ENCODE assay signal across 3 cellular contexts in genomic region chr11:9581556-9582161, GRCh38.
TF ChIP-seq lines count a peak whose summit lies in the region.

No MANE protein-coding gene starts in this region.

TF ChIP-seq in IMR-90, 13 proteins besides CTCF, POLR2A, EP300 and RAD21:
- TF ChIP-seq MXI1 (IDR thresholded peaks at IDR 0.05; ENCODE audit: borderline replicate concordance, low read depth, low read length), result no peak
- TF ChIP-seq ELK1 (IDR thresholded peaks at IDR 0.05; ENCODE audit: borderline replicate concordance, low read depth, low read length), result no peak
- no peak for TF ChIP-seq NFE2L2 (IDR thresholded peaks at IDR 0.05; ENCODE audit: low read depth, low read length)
- no peak for TF ChIP-seq USF2 (IDR thresholded peaks at IDR 0.05; ENCODE audit: low read depth, low read length)
- TF ChIP-seq MAFK (IDR thresholded peaks at IDR 0.05; ENCODE audit: low read depth, low read length), result no peak
- TF ChIP-seq CEBPB (IDR thresholded peaks at IDR 0.05; ENCODE audit: low read depth, low read length), result no peak
- no peak for TF ChIP-seq SMC3 (IDR thresholded peaks at IDR 0.05; ENCODE audit: low read depth, low read length)
- no peak for TF ChIP-seq MAZ (IDR thresholded peaks at IDR 0.05; ENCODE audit: borderline replicate concordance, low read depth, low read length)
- TF ChIP-seq BHLHE40 (IDR thresholded peaks at IDR 0.05; ENCODE audit: low read depth, low read length), result no peak
- no peak for TF ChIP-seq RCOR1 (IDR thresholded peaks at IDR 0.05; ENCODE audit: insufficient replicate concordance, low read length)
- TF ChIP-seq CHD1 (IDR thresholded peaks at IDR 0.05; ENCODE audit: low read depth, low read length), result no peak
- no peak for TF ChIP-seq FOS (IDR thresholded peaks at IDR 0.05; ENCODE audit: low read depth, low read length)
- no peak for TF ChIP-seq RFX5 (IDR thresholded peaks at IDR 0.05; ENCODE audit: low read depth, low read length)
TF ChIP-seq in IMR-90: peak in this region for 0.

TF ChIP-seq in K562, 482 proteins besides CTCF, POLR2A, EP300 and RAD21:
- TF ChIP-seq MCM2 (IDR thresholded peaks at IDR 0.05; ENCODE audit: low read depth) (no peak), ZC3H11A (IDR thresholded peaks at IDR 0.05; ENCODE audit: low read depth, low read length) (no peak), LARP7 (IDR thresholded peaks at IDR 0.05) (no peak), MAZ (CRISPR knock-in tag; conservative IDR thresholded peaks at IDR 0.05 in 1 of 2, IDR thresholded peaks at IDR 0.05 in 1 of 2) (no peak), RBFOX2 (IDR thresholded peaks at IDR 0.05; ENCODE audit: low read depth, low read length) (peak; percentile 57), KDM2B (CRISPR knock-in tag; IDR thresholded peaks at IDR 0.05) (no peak), POLR2AphosphoS5 (IDR thresholded peaks at IDR 0.05; ENCODE audit: control insufficient read depth, insufficient read depth, low read depth, low read length) (0 out of 2 replicates have a peak, but pooled peaks have one; percentile 29), POLR2G (IDR thresholded peaks at IDR 0.05; ENCODE audit: low read depth, low read length) (peak; percentile 43; the same call in 1 of the 2 replicates), ZNF133 (CRISPR knock-in tag; IDR thresholded peaks at IDR 0.05) (no peak), TAF7 (tag; IDR thresholded peaks at IDR 0.05) (no peak), RBM22 (IDR thresholded peaks at IDR 0.05; ENCODE audit: low read depth, low read length, poor library complexity, severe bottlenecking) (peak; percentile 77), SIN3A (IDR thresholded peaks at IDR 0.05; ENCODE audit: borderline replicate concordance in 2 of 2, control insufficient read depth in 1 of 2, low read depth in 2 of 2, low read length in 2 of 2) (no peak), TRIM24 (IDR thresholded peaks at IDR 0.05) (no peak)
- TF ChIP-seq, protein P1, sequence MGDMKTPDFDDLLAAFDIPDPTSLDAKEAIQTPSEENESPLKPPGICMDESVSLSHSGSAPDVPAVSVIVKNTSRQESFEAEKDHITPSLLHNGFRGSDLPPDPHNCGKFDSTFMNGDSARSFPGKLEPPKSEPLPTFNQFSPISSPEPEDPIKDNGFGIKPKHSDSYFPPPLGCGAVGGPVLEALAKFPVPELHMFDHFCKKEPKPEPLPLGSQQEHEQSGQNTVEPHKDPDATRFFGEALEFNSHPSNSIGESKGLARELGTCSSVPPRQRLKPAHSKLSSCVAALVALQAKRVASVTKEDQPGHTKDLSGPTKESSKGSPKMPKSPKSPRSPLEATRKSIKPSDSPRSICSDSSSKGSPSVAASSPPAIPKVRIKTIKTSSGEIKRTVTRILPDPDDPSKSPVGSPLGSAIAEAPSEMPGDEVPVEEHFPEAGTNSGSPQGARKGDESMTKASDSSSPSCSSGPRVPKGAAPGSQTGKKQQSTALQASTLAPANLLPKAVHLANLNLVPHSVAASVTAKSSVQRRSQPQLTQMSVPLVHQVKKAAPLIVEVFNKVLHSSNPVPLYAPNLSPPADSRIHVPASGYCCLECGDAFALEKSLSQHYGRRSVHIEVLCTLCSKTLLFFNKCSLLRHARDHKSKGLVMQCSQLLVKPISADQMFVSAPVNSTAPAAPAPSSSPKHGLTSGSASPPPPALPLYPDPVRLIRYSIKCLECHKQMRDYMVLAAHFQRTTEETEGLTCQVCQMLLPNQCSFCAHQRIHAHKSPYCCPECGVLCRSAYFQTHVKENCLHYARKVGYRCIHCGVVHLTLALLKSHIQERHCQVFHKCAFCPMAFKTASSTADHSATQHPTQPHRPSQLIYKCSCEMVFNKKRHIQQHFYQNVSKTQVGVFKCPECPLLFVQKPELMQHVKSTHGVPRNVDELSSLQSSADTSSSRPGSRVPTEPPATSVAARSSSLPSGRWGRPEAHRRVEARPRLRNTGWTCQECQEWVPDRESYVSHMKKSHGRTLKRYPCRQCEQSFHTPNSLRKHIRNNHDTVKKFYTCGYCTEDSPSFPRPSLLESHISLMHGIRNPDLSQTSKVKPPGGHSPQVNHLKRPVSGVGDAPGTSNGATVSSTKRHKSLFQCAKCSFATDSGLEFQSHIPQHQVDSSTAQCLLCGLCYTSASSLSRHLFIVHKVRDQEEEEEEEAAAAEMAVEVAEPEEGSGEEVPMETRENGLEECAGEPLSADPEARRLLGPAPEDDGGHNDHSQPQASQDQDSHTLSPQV (IDR thresholded peaks at IDR 0.05), result no peak
TF ChIP-seq in K562: peak in this region for 4.

TF ChIP-seq in GM12891, 5 proteins besides CTCF, POLR2A, EP300 and RAD21:
- TF ChIP-seq SPI1 (IDR thresholded peaks at IDR 0.05; ENCODE audit: low read depth, low read length) (no peak), POLR2AphosphoS5 (IDR thresholded peaks at IDR 0.05; ENCODE audit: low read depth, low read length) (no peak), TAF1 (IDR thresholded peaks at IDR 0.05; ENCODE audit: low read depth, low read length) (no peak), POU2F2 (IDR thresholded peaks at IDR 0.05; ENCODE audit: low read depth, low read length) (no peak), PAX5 (IDR thresholded peaks at IDR 0.05; ENCODE audit: insufficient read depth, low read length, severe bottlenecking) (no peak)
